In genomic region chr2:173952267-173953046, GRCh38 we compare ENCODE assay signal across 16 cellular contexts. TPM values are rescaled to one million over a fixed set of nuclear protein-coding genes. Genes with fewer than 3 reads are reported as not detected.
DNase-seq lines count a peak whose midpoint lies in the region; ATAC-seq, FAIRE-seq and TF ChIP-seq lines count a peak whose summit lies in the region.
"Had no signal": no experiment of that assay in that cellular context is flagged by ENCODE, and none has a peak within 500 bp of the region (broad histone marks: within the 10 kb centered on the region; RNA-seq: fewer than 3 reads in every experiment).

No MANE protein-coding gene starts in this region.

- peak overlapping the region; percentile 60 for H3K4me3 Mint-ChIP-seq in CD4-positive, alpha-beta T cell
- H3K4me3 Mint-ChIP-seq in immature natural killer cell (peak overlapping the region; percentile 11 to 72 (median 51)), osteocyte (ENCODE audit: unreplicated experiment) (no peak overlapping the region), nephron progenitor cell (no peak overlapping the region)

- no peak for TF ChIP-seq CTCF in CD4-positive, alpha-beta T cell (IDR thresholded peaks at IDR 0.05)
- TF ChIP-seq CTCF in GM12873 (IDR thresholded peaks at IDR 0.05; ENCODE audit: insufficient read depth, low read depth, low read length, missing control alignments) (peak; percentile 21), RWPE2 (IDR thresholded peaks at IDR 0.05; ENCODE audit: poor library complexity, severe bottlenecking) (peak; percentile 20), osteocyte (IDR thresholded peaks at IDR 0.05) (no peak), nephron progenitor cell (IDR thresholded peaks at IDR 0.05) (no peak), kidney (IDR thresholded peaks at IDR 0.05; ENCODE audit: borderline replicate concordance, extremely low read depth, insufficient read depth) (no peak)

- POLR2A ChIA-PET in CD4-positive, alpha-beta T cell (lab: Charles Lee), result no interaction called here

- DNase-seq in CD4-positive, alpha-beta T cell, result no peak
- no peak for DNase-seq in RWPE2 (ENCODE audit: low spot score)
- no peak for DNase-seq in immature natural killer cell
- no peak for DNase-seq in osteocyte (ENCODE audit: extremely low spot score, unreplicated experiment)
- DNase-seq in nephron progenitor cell, result no peak
- no peak for DNase-seq in kidney
- DNase-seq: activated effector memory CD4-positive, alpha-beta T cell treated with anti-CD3 and anti-CD28 coated beads, Interleukin-2, amount 50 U/mL, for 16 hours; dorsolateral prefrontal cortex; mucosa of descending colon; NCI-H187; NCI-H524; RPMI8226 had no signal

- no peak overlapping the region for H3K9ac ChIP-seq in kidney (ENCODE audit: low read length in 2 of 2)
- H3K9ac ChIP-seq: KMS-11 had no signal

- peaks cover 86% of the 10 kb centered on the region for H3K36me3 Mint-ChIP-seq in CD4-positive, alpha-beta T cell (ENCODE audit: low read depth)
- H3K36me3 Mint-ChIP-seq in immature natural killer cell, result peaks cover 6 to 37% (median 19%) of the 10 kb centered on the region in 3 donors
- peaks cover 52% of the 10 kb centered on the region for H3K36me3 Mint-ChIP-seq in osteocyte (ENCODE audit: unreplicated experiment)
- H3K36me3 Mint-ChIP-seq in nephron progenitor cell (ENCODE audit: low read depth), result peaks cover 96% of the 10 kb centered on the region

- H3K27me3 ChIP-seq in CD4-positive, alpha-beta T cell (ENCODE audit: control insufficient read depth, insufficient read depth, low read length), result no peaks in the 10 kb centered on the region
- no peaks in the 10 kb centered on the region for H3K27me3 ChIP-seq in RWPE2 (ENCODE audit: insufficient read depth, poor library complexity, severe bottlenecking)
- H3K27me3 ChIP-seq: dorsolateral prefrontal cortex had no signal

- peaks cover 99% of the 10 kb centered on the region for H3K4me1 Mint-ChIP-seq in CD4-positive, alpha-beta T cell (ENCODE audit: low read depth)
- H3K4me1 Mint-ChIP-seq in immature natural killer cell (peaks cover 89 to 98% of the 10 kb centered on the region in 2 donors), osteocyte (ENCODE audit: unreplicated experiment) (peaks cover 52% of the 10 kb centered on the region), nephron progenitor cell (peaks cover 16% of the 10 kb centered on the region)

- peaks cover 65% of the 10 kb centered on the region for H3K36me3 ChIP-seq in RWPE2 (ENCODE audit: low read depth)
- peaks cover 15 to 18% of the 10 kb centered on the region in 2 donors for H3K36me3 ChIP-seq in kidney (ENCODE audit: control insufficient read depth in 1 of 2, insufficient read depth in 2 of 2, low read length in 2 of 2)

- H3K4me3 ChIP-seq in RWPE2 (ENCODE audit: severe bottlenecking) (no peak overlapping the region), kidney (ENCODE audit: low read length in 2 of 2) (no peak overlapping the region)
- H3K4me3 ChIP-seq: mucosa of descending colon had no signal

- CTCF ChIA-PET in CD4-positive, alpha-beta T cell (lab: Charles Lee), result no interaction called here

- FAIRE-seq in kidney (lab: Jason Lieb, UNC), result no peak

- H3K9me3 Mint-ChIP-seq in CD4-positive, alpha-beta T cell, result no peaks in the 10 kb centered on the region
- H3K9me3 Mint-ChIP-seq in immature natural killer cell (no peaks in the 10 kb centered on the region), osteocyte (ENCODE audit: unreplicated experiment) (no peaks in the 10 kb centered on the region), nephron progenitor cell (peaks cover 22% of the 10 kb centered on the region)

- H3K27ac Mint-ChIP-seq in CD4-positive, alpha-beta T cell, result no peak overlapping the region
- H3K27ac Mint-ChIP-seq in immature natural killer cell (peak overlapping the region in 5 of 6 donors; percentile 5 to 72 (median 52)), osteocyte (ENCODE audit: unreplicated experiment) (no peak overlapping the region), nephron progenitor cell (no peak overlapping the region)
- H3K27ac Mint-ChIP-seq: brain had no signal

- no peak for ATAC-seq in CD4-positive, alpha-beta T cell (ENCODE audit: poor library complexity)
- ATAC-seq in RWPE2 (ENCODE audit: low read depth) (no peak), GM18858 (IDR thresholded peaks at IDR 0.05; ENCODE audit: unreplicated experiment) (no peak)
- ATAC-seq: mucosa of descending colon had no signal

- H3K27ac ChIP-seq in CD4-positive, alpha-beta T cell (ENCODE audit: low read depth, low read length), result no peak overlapping the region
- H3K27ac ChIP-seq in RWPE2 (ENCODE audit: poor library complexity, severe bottlenecking) (no peak overlapping the region), kidney (ENCODE audit: low read depth in 2 of 2, low read length in 2 of 2) (no peak overlapping the region)
- H3K27ac ChIP-seq: dorsolateral prefrontal cortex, KMS-11 had no signal

- H3K9me3 ChIP-seq in CD4-positive, alpha-beta T cell (ENCODE audit: control insufficient read depth, low read length), result no peaks in the 10 kb centered on the region
- no peaks in the 10 kb centered on the region for H3K9me3 ChIP-seq in RWPE2 (ENCODE audit: severe bottlenecking)
- no peaks in the 10 kb centered on the region for H3K9me3 ChIP-seq in kidney (ENCODE audit: control insufficient read depth in 1 of 2, low read length in 2 of 2)
- H3K9me3 ChIP-seq: mucosa of descending colon had no signal

- no peaks in the 10 kb centered on the region for H3K27me3 Mint-ChIP-seq in CD4-positive, alpha-beta T cell
- peaks cover 0 to 3% (median 2%) of the 10 kb centered on the region in 3 donors for H3K27me3 Mint-ChIP-seq in immature natural killer cell (ENCODE audit: low read depth in 3 of 3)
- no peaks in the 10 kb centered on the region for H3K27me3 Mint-ChIP-seq in osteocyte (ENCODE audit: unreplicated experiment)
- no peaks in the 10 kb centered on the region for H3K27me3 Mint-ChIP-seq in nephron progenitor cell (ENCODE audit: low read depth, poor library complexity)
- H3K27me3 Mint-ChIP-seq: brain had no signal

- intact Hi-C loops in CD4-positive, alpha-beta T cell (cut with DNase I, micrococcal nuclease), result loop anchor here in 1 of 2 experiments (2.0 kb wide), 1 partner anchor 14 kb away; no protein-coding TSS in a partner anchor
- intact Hi-C loops in kidney (cut with DNase I), result no loop called here

- peaks cover 24% of the 10 kb centered on the region for H3K4me1 ChIP-seq in RWPE2 (ENCODE audit: insufficient read depth, poor library complexity, severe bottlenecking)
- peaks cover 2 to 3% of the 10 kb centered on the region in 2 donors for H3K4me1 ChIP-seq in kidney (ENCODE audit: control insufficient read depth in 1 of 2, insufficient read depth in 1 of 2, low read depth in 1 of 2, low read length in 2 of 2)

RNA-seq across cellular contexts. Expression of gene SP3, which starts 12.7 kb away (rescaled TPM):
- 100 to 1,000 TPM; 159 to 166 TPM for total RNA-seq in CD4-positive, alpha-beta T cell
- polyA plus RNA-seq in immature natural killer cell (10 to 100 TPM; 48.6 to 77.4 (median 53.2) TPM), kidney (ENCODE audit: insufficient read depth, low read depth, low replicate concordance) (14.5 TPM)
- total RNA-seq in osteocyte (75.3 and 80.3 TPM in 2 replicates), kidney (86.2 TPM)

Comparison
In these comparisons a context has a peak if more than half of its experiments do, and no peak if none do; other contexts are left out.
1. H3K27ac Mint-ChIP-seq: peak in immature natural killer cell (5 of 6); none in CD4-positive, alpha-beta T cell (single experiment), osteocyte (single experiment) and nephron progenitor cell (single experiment).
2. H3K4me3 Mint-ChIP-seq: peak in CD4-positive, alpha-beta T cell (single experiment) and immature natural killer cell (5 of 5); none in osteocyte (single experiment) and nephron progenitor cell (single experiment).
3. CTCF ChIP-seq: peak in GM12873 (single experiment) and RWPE2 (single experiment); none in CD4-positive, alpha-beta T cell (single experiment), osteocyte (single experiment), nephron progenitor cell (single experiment) and kidney (single experiment).